ENCODE assay signal across 17 cellular contexts in genomic region chr3:72932416-72932815, GRCh38. TPM values are rescaled to one million over a fixed set of nuclear protein-coding genes. Genes with fewer than 3 reads are reported as not detected.
DNase-seq lines count a peak whose midpoint lies in the region; ATAC-seq, FAIRE-seq and TF ChIP-seq lines count a peak whose summit lies in the region.
"Had no signal": no experiment of that assay in that cellular context is flagged by ENCODE, and none has a peak within 500 bp of the region (broad histone marks: within the 10 kb centered on the region; RNA-seq: fewer than 3 reads in every experiment).

No MANE protein-coding gene starts in this region.

- no peak for TF ChIP-seq POLR2A in H1 (IDR thresholded peaks at IDR 0.05; ENCODE audit: control extremely low read depth in 1 of 2, low read depth in 2 of 2, low read length in 2 of 2)
- TF ChIP-seq POLR2A in gastrocnemius medialis (IDR thresholded peaks at IDR 0.05): no peak

- no peak overlapping the region for H3K9ac ChIP-seq in H1 (replicated peaks in 1 of 4; ENCODE audit: extremely low read depth in 1 of 4, low read depth in 3 of 4, low read length in 3 of 4)

- H2BK120ac ChIP-seq in H1 (replicated peaks; ENCODE audit: low read depth, low read length): no peak overlapping the region

- H4K91ac ChIP-seq in H1 (replicated peaks; ENCODE audit: insufficient read length, low read length): no peak overlapping the region

- no peak for FAIRE-seq in H1 (lab: Jason Lieb, UNC)
- FAIRE-seq: GM12878, GM18507 had no signal

- no peak overlapping the region for H2AFZ ChIP-seq in H1 (ENCODE audit: low read length)

- intact Hi-C loops in left ventricle myocardium superior (cut with micrococcal nuclease): loop anchor here (10.0 kb wide), 1 partner anchor 152 kb away; no protein-coding TSS in a partner anchor
- intact Hi-C loops in gastrocnemius medialis (cut with DNase I; ENCODE audit: low total_unique reads): loop anchor here (10.0 kb wide), 1 partner anchor 152 kb away; no protein-coding TSS in a partner anchor

- H3K23ac ChIP-seq in H1 (ENCODE audit: insufficient read length): no peak overlapping the region

- no peak for TF ChIP-seq EP300 in H1 (IDR thresholded peaks at IDR 0.05; ENCODE audit: borderline replicate concordance in 1 of 2, low read depth in 2 of 2, low read length in 2 of 2)

- no peaks in the 10 kb centered on the region; the same call in 1 of the 2 replicates for H3K23me2 ChIP-seq in H1 (ENCODE audit: low read depth, low read length)

- no peaks in the 10 kb centered on the region for H3K36me3 ChIP-seq in H1 (ENCODE audit: control insufficient read depth in 2 of 4, insufficient read depth in 4 of 4, low read length in 3 of 4)
- no peaks in the 10 kb centered on the region for H3K36me3 ChIP-seq in gastrocnemius medialis

- H2BK5ac ChIP-seq in H1 (ENCODE audit: low read depth, low read length): no peak overlapping the region

- H4K8ac ChIP-seq in H1 (ENCODE audit: extremely low read depth, insufficient read depth, low read length): no peak overlapping the region

- CTCF ChIA-PET in H1 (lab: Charles Lee; ENCODE audit: partially characterized antibody): no interaction called here

- no peak overlapping the region for H2BK12ac ChIP-seq in H1 (ENCODE audit: low read depth, low read length)

- no peaks in the 10 kb centered on the region for H3K79me1 ChIP-seq in H1 (ENCODE audit: low read depth, low read length)

- H3K4ac ChIP-seq in H1 (replicated peaks; ENCODE audit: insufficient read length, low read depth, low read length): no peak overlapping the region

- POLR2A ChIA-PET in H1 (lab: Charles Lee; ENCODE audit: partially characterized antibody): no interaction called here

- H3K56ac ChIP-seq in H1 (replicated peaks; ENCODE audit: insufficient read length, low read depth, low read length): no peak overlapping the region

- DNase-seq in RPMI7951 (ENCODE audit: low read depth) (peak; percentile 14), H1 (ENCODE audit: low read depth in 1 of 2, low spot score in 2 of 2) (no peak), myocyte (ENCODE audit: low read depth) (peak; percentile 11), mesenteric fat pad (ENCODE audit: low spot score) (no peak), left ventricle myocardium superior (no peak), gastrocnemius medialis (no peak)
- DNase-seq: C1 segment of cervical spinal cord; Caco-2; CD4-positive, alpha-beta memory T cell; DMS 273 treated with DMSO at 0.1 percent for 48 hours; DMS79; EL; GDM1; H9 had no signal

- H3K4me1 ChIP-seq in H1 (replicated peaks in 1 of 4; ENCODE audit: control insufficient read depth in 3 of 4, insufficient read depth in 4 of 4, low read length in 3 of 4): peaks cover 0 to 12% (median 0%) of the 10 kb centered on the region in 4 experiments; a peak in 2 of 7 replicates
- no peaks in the 10 kb centered on the region for H3K4me1 ChIP-seq in gastrocnemius medialis
- H3K4me1 ChIP-seq: Caco-2 had no signal

- no peaks in the 10 kb centered on the region for H3K27me3 ChIP-seq in H1 (replicated peaks in 1 of 4; ENCODE audit: control insufficient read depth in 3 of 4, extremely low read depth in 1 of 4, insufficient read depth in 3 of 4, low read length in 3 of 4)
- no peaks in the 10 kb centered on the region for H3K27me3 ChIP-seq in gastrocnemius medialis

- H2BK15ac ChIP-seq in H1 (ENCODE audit: low read length): no peak overlapping the region

- H4K5ac ChIP-seq in H1 (ENCODE audit: insufficient read length, low read depth, low read length): no peak overlapping the region

- TF ChIP-seq RAD21 in H1 (IDR thresholded peaks at IDR 0.05 in 1 of 2, conservative IDR thresholded peaks at IDR 0.05 in 1 of 2; ENCODE audit: low read depth in 2 of 2, low read length in 2 of 2): no peak

- no peak overlapping the region for H3K14ac ChIP-seq in H1 (ENCODE audit: insufficient read length)

- no peaks in the 10 kb centered on the region for H4K20me1 ChIP-seq in H1 (replicated peaks in 1 of 2; ENCODE audit: control insufficient read depth in 1 of 2, insufficient read depth in 2 of 2, low read length in 2 of 2)

- H2AK5ac ChIP-seq in H1 (ENCODE audit: low read depth, low read length): no peak overlapping the region

- TF ChIP-seq CTCF in H1 (IDR thresholded peaks at IDR 0.05; ENCODE audit: control extremely low read depth in 1 of 3, insufficient read depth in 1 of 3, low read depth in 1 of 3, low read length in 3 of 3) (no peak), gastrocnemius medialis (IDR thresholded peaks at IDR 0.05 in 4 of 5, conservative IDR thresholded peaks at IDR 0.05 in 1 of 5) (no peak)

- in situ Hi-C loops in gastrocnemius medialis (cut with MboI; ENCODE audit: low sequenced_read_pairs in 4 of 4): loop anchor here in 2 of 4 donors (10.0 to 25.0 kb wide), 2 partner anchors 122 to 130 kb away; partner anchors contain the start of gene EBLN2 (in 1 of the 2)

- H3K4me2 ChIP-seq in H1 (ENCODE audit: insufficient read depth in 1 of 2, low read depth in 2 of 2, low read length in 2 of 2): no peak overlapping the region

- H3K27ac ChIP-seq in H1 (ENCODE audit: low read depth, low read length) (no peak overlapping the region), gastrocnemius medialis (no peak overlapping the region)

- H3K9me3 ChIP-seq in H1 (ENCODE audit: insufficient read depth in 2 of 2, low read depth in 1 of 2, low read length in 1 of 2) (no peaks in the 10 kb centered on the region; a peak in 1 of 4 replicates), gastrocnemius medialis (no peaks in the 10 kb centered on the region)
- H3K9me3 ChIP-seq: Caco-2 had no signal

- no peak overlapping the region for H2BK20ac ChIP-seq in H1 (ENCODE audit: low read length)

- H3K18ac ChIP-seq in H1 (ENCODE audit: extremely low read depth, low read length): peak overlapping the region; percentile 15; the same call in 1 of the 2 replicates

- H3K4me3 ChIP-seq in H1 (ENCODE audit: extremely low read depth in 1 of 4, insufficient read depth in 2 of 4, low read depth in 3 of 4, low read length in 4 of 4) (no peak overlapping the region), gastrocnemius medialis (no peak overlapping the region)
- H3K4me3 ChIP-seq: GM12878 had no signal

- H3K79me2 ChIP-seq in H1 (ENCODE audit: control insufficient read depth in 1 of 2, insufficient read depth in 2 of 2, low read length in 2 of 2): no peaks in the 10 kb centered on the region

- no peak for ATAC-seq in left ventricle myocardium superior
- no peak for ATAC-seq in gastrocnemius medialis
- ATAC-seq: GM12878, HCT116 had no signal

TF ChIP-seq in H1, 55 proteins besides CTCF, POLR2A, EP300 and RAD21 (continues in another document):
- no peak for TF ChIP-seq ZNF274 (IDR thresholded peaks at IDR 0.05; ENCODE audit: borderline replicate concordance, extremely low read depth, low read length)
- TF ChIP-seq CREB1 (IDR thresholded peaks at IDR 0.05): no peak
- TF ChIP-seq NANOG (IDR thresholded peaks at IDR 0.05; ENCODE audit: insufficient read depth, low read depth, low read length, poor library complexity, severe bottlenecking): no peak
- no peak for TF ChIP-seq FOSL1 (IDR thresholded peaks at IDR 0.05; ENCODE audit: insufficient read depth, low read depth, low read length)
- no peak for TF ChIP-seq SIX5 (IDR thresholded peaks at IDR 0.05; ENCODE audit: low read depth, low read length)
- TF ChIP-seq RBBP5 (IDR thresholded peaks at IDR 0.05; ENCODE audit: borderline replicate concordance, low read depth, low read length): no peak
- TF ChIP-seq SP2 (IDR thresholded peaks at IDR 0.05; ENCODE audit: low read length): no peak
- TF ChIP-seq CHD2 (IDR thresholded peaks at IDR 0.05; ENCODE audit: low read length): no peak
- TF ChIP-seq KDM5A (IDR thresholded peaks at IDR 0.05; ENCODE audit: low read length): no peak

RNA-seq across cellular contexts. Expression of gene GXYLT2, which starts 44.6 kb away (rescaled TPM):
- 64.6 and 66.1 TPM in 2 replicates for total RNA-seq in RPMI7951 (2014; rRNA removed; shearing (Covaris generic))
- total RNA-seq in H1 (2021; fragmentation: NEBNext Ultra II Directional; extraction: Animal tissue kit (Norgen Biotek cat#: 25700)): 3.9 and 5.6 TPM in 2 replicates
- polyA plus RNA-seq in H1 (2011; rRNA removed): 1.3 and 1.8 TPM in 2 replicates
- polyA plus RNA-seq in H1 (2011; cell fraction: cytosol; rRNA removed): 1.6 TPM
- polyA plus RNA-seq in H1 (2011; cell fraction: nucleus; rRNA removed): 2.5 TPM
- polyA plus RNA-seq in H1 (2012, experiment 1 of 2): 1.2 to 2.1 TPM (median 1.7 TPM) in 4 replicates
- 0.73 TPM for polyA plus RNA-seq in H1 (2012, experiment 2 of 2)
- polyA plus RNA-seq in H1 (2013, experiment 1 of 2): 3.6 TPM
- 3.8 TPM for polyA plus RNA-seq in H1 (2013, experiment 2 of 2)
- polyA minus RNA-seq in H1 (2011; rRNA and poly(A)+ RNA removed): 3.2 and 6.7 TPM in 2 replicates
- 4.2 TPM for polyA minus RNA-seq in H1 (2011; cell fraction: cytosol; rRNA and poly(A)+ RNA removed)
- 7.5 TPM for polyA minus RNA-seq in H1 (2011; cell fraction: nucleus; rRNA and poly(A)+ RNA removed)
- total RNA-seq in myocyte (59.7 and 66.4 TPM in 2 replicates), mesenteric fat pad (8.4 TPM), left ventricle myocardium superior (7.3 TPM), gastrocnemius medialis (under 1 TPM in 3 of 4 donors, not detected in 1; 0.31 to 0.94 (median 0.38) TPM)
- polyA plus RNA-seq in myocyte (2012): 46.1 TPM
- total RNA-seq: CD4-positive, alpha-beta memory T cell had no signal
- polyA plus RNA-seq: CD4-positive, alpha-beta memory T cell had no signal

Comparison
In these comparisons a context has a peak if more than half of its experiments do, and no peak if none do; other contexts are left out.
1. DNase-seq: peak in RPMI7951 (single experiment) and myocyte (single experiment); none in H1 (0 of 2), mesenteric fat pad (single experiment), left ventricle myocardium superior (single experiment) and gastrocnemius medialis (0 of 2).